ENCODE assay signal across 20 cellular contexts in the genomic region with DNA sequence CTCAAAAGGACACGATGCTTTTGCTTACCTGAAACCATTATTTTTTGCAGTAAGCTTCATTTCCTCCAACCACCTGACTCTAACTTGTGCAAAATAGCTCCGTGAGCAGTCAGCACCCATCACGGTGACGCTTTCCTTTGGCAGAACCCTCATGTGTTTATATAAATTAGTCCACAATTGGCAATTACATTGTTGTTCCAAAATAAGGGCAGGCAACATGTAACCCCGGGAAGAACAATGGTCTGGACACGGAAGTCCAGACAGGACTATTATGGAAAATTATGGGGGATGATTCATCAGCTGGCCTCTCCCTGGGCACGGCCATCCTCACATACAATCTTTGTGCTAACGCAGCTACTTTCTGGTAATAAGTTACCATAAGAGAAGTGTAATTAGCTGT.
"Had no signal": no experiment of that assay in that cellular context is flagged by ENCODE, and none has a peak within 500 bp of the region (broad histone marks: within the 10 kb centered on the region; RNA-seq: fewer than 3 reads in every experiment).

No MANE protein-coding gene starts in this region.

- H3K27ac Mint-ChIP-seq: activated B cell treated with CpG ODN at 0.5 μM for 24 hours; activated CD4-positive, alpha-beta T cell treated with anti-CD3 and anti-CD28 coated beads for 36 hours; activated naive CD8-positive, alpha-beta T cell; activated T-helper 2 cell treated with anti-CD3 and anti-CD28 coated beads, Interferon-gamma antibody, Interleukin-2, Interleukin-4, amounts not matched to agents 10 μg/mL and 5 μg/mL and 100 μg/mL, durations not matched to agents 14 hours and 24 hours and 36 hours; naive B cell had no signal

- H3K4me1 Mint-ChIP-seq: naive B cell had no signal

- H3K9me3 Mint-ChIP-seq: activated B cell treated with CpG ODN at 0.5 μM for 24 hours; activated T-cell treated with anti-CD3 and anti-CD28 coated beads, Interleukin-2, amount 50 U/mL, for 4 hours; activated T-helper 2 cell treated with anti-CD3 and anti-CD28 coated beads, Interferon-gamma antibody, Interleukin-2, Interleukin-4, amounts not matched to agents 10 μg/mL and 5 μg/mL and 100 μg/mL, durations not matched to agents 14 hours and 24 hours and 36 hours had no signal

- ATAC-seq: activated CD4-positive, alpha-beta T cell treated with anti-CD3 and anti-CD28 coated beads for 36 hours; activated T-cell treated with anti-CD3 and anti-CD28 coated beads, Interleukin-2, amount 50 U/mL, for 4 hours; gastroesophageal sphincter; stimulated activated naive CD8-positive, alpha-beta T cell treated with anti-CD3 and anti-CD28 coated beads, Interleukin-15, Interleukin-2, amounts not matched to agents 100 U/mL and 50 U/mL, for 24 hours had no signal

- H3K36me3 Mint-ChIP-seq: activated naive CD8-positive, alpha-beta T cell; naive B cell had no signal

- H3K27me3 Mint-ChIP-seq: activated naive CD8-positive, alpha-beta T cell had no signal

- H3K4me3 Mint-ChIP-seq: activated B cell treated with CpG ODN at 0.5 μM for 24 hours; activated CD4-positive, alpha-beta T cell treated with anti-CD3 and anti-CD28 coated beads for 36 hours; activated naive CD8-positive, alpha-beta T cell; activated T-cell treated with anti-CD3 and anti-CD28 coated beads, Interleukin-2, amount 50 U/mL, for 4 hours; naive B cell had no signal

- DNase-seq: activated B cell treated with CpG ODN at 0.5 μM for 24 hours; activated CD4-positive, alpha-beta T cell treated with anti-CD3 and anti-CD28 coated beads for 36 hours; activated CD4-positive, alpha-beta T cell treated with anti-CD3 and anti-CD28 coated beads, Interleukin-2, amount 50 U/mL, for 48 hours; activated CD8-positive, alpha-beta memory T cell treated with anti-CD3 and anti-CD28 coated beads, Interleukin-2, amount 50 U/mL, for 48 hours; activated naive CD4-positive, alpha-beta T cell; activated T-cell treated with anti-CD3 and anti-CD28 coated beads, Interleukin-2, amount 50 U/mL, for 4 hours; adrenal gland; colonic mucosa; head of caudate nucleus; hypothalamus; mesenchymal stem cell; naive B cell; spleen; stimulated activated CD4-positive, alpha-beta T cell treated with anti-CD3 and anti-CD28 coated beads, Interleukin-4, amount 100 ng/mL, for 1 hour; stimulated activated naive CD8-positive, alpha-beta T cell treated with anti-CD3 and anti-CD28 coated beads, Interleukin-15, Interleukin-2, amounts not matched to agents 100 U/mL and 50 U/mL, for 24 hours; T-helper 9 cell; upper lobe of left lung had no signal
